In genomic region chr12:38664661-38665269, GRCh38 we compare ENCODE assay signal across 9 cellular contexts.
DNase-seq lines count a peak whose midpoint lies in the region; ATAC-seq and TF ChIP-seq lines count a peak whose summit lies in the region.
"Had no signal": no experiment of that assay in that cellular context is flagged by ENCODE, and none has a peak within 500 bp of the region (broad histone marks: within the 10 kb centered on the region; RNA-seq: fewer than 3 reads in every experiment).

No MANE protein-coding gene starts in this region.

- TF ChIP-seq CTCF in A673 (conservative IDR thresholded peaks at IDR 0.05; ENCODE audit: low read depth, low read length) (peak; percentile 56), astrocyte of the cerebellum (IDR thresholded peaks at IDR 0.05; ENCODE audit: low read depth, low read length, missing control alignments) (peak; percentile 52), nephron progenitor cell (IDR thresholded peaks at IDR 0.05) (peak; percentile 53)

- H3K9me3 ChIP-seq in A673 (ENCODE audit: low read depth, low read length, poor library complexity, severe bottlenecking): no peaks in the 10 kb centered on the region

- no peaks in the 10 kb centered on the region for H3K4me1 ChIP-seq in A673 (ENCODE audit: insufficient read depth, low read length, poor library complexity, severe bottlenecking)

- POLR2A ChIA-PET in A673 (lab: Charles Lee; ENCODE audit: low non-redundant PET): no interaction called here

- no peaks in the 10 kb centered on the region for H3K27me3 Mint-ChIP-seq in nephron progenitor cell (ENCODE audit: low read depth, poor library complexity)
- H3K27me3 Mint-ChIP-seq: activated naive CD4-positive, alpha-beta T cell treated with anti-CD3 and anti-CD28 coated beads, Interleukin-2, amount 50 U/mL, for 24 hours had no signal

- H3K36me3 Mint-ChIP-seq in nephron progenitor cell (ENCODE audit: low read depth): peaks cover 42% of the 10 kb centered on the region

- H3K36me3 ChIP-seq in A673 (ENCODE audit: insufficient read depth, low read length, poor library complexity, severe bottlenecking): no peaks in the 10 kb centered on the region

- H3K27ac ChIP-seq in A673 (ENCODE audit: low read depth, low read length, poor library complexity, severe bottlenecking): no peak overlapping the region

- no peaks in the 10 kb centered on the region for H3K27me3 ChIP-seq in A673 (replicated peaks; ENCODE audit: insufficient read depth, low read depth, low read length, poor library complexity)

- no peak overlapping the region for H3K4me3 Mint-ChIP-seq in nephron progenitor cell
- H3K4me3 Mint-ChIP-seq: activated naive CD4-positive, alpha-beta T cell treated with anti-CD3 and anti-CD28 coated beads, Interleukin-2, amount 50 U/mL, for 24 hours had no signal

- CTCF ChIA-PET in A673 (lab: Charles Lee): no interaction called here

- DNase-seq in A673 (ENCODE audit: low spot score) (peak; percentile 17), astrocyte of the cerebellum (ENCODE audit: low read depth) (no peak), nephron progenitor cell (no peak), kidney glomerular epithelial cell (lab: John Stamatoyannopoulos, UW) (no peak), NCI-H1436 (lab: John Stamatoyannopoulos, UW) (no peak)
- no peak for DNase-seq in stimulated activated CD4-positive, alpha-beta T cell treated with anti-CD3 and anti-CD28 coated beads, Interleukin-12 subunit alpha, Interleukin-12 subunit beta, amount 100 ng/mL, for 4 hours

- intact Hi-C loops in A673 (cut with micrococcal nuclease; ENCODE audit: unreplicated experiment): loop anchor here (10.0 kb wide), 2 partner anchors 290 to 440 kb away; no protein-coding TSS in a partner anchor

- ATAC-seq in GM18870 (IDR thresholded peaks at IDR 0.05; ENCODE audit: unreplicated experiment) (peak; percentile 77), HG03439 (IDR thresholded peaks at IDR 0.05; ENCODE audit: unreplicated experiment) (peak; percentile 54)

- no TSS peak for BruUV-seq in A673 (replicated peaks; lab: Mats Ljungman, UMichigan)

- H3K27ac Mint-ChIP-seq in nephron progenitor cell: no peak overlapping the region
- H3K27ac Mint-ChIP-seq: activated naive CD4-positive, alpha-beta T cell treated with anti-CD3 and anti-CD28 coated beads, Interleukin-2, amount 50 U/mL, for 24 hours had no signal

- H3K9me3 Mint-ChIP-seq in nephron progenitor cell: peaks cover 27% of the 10 kb centered on the region

- H3K4me3 ChIP-seq in A673 (ENCODE audit: low read depth, low read length, poor library complexity, severe bottlenecking) (no peak overlapping the region), astrocyte of the cerebellum (ENCODE audit: low read depth, low read length) (no peak overlapping the region)

- peaks cover 8% of the 10 kb centered on the region for H3K4me1 Mint-ChIP-seq in nephron progenitor cell
- H3K4me1 Mint-ChIP-seq: activated naive CD4-positive, alpha-beta T cell treated with anti-CD3 and anti-CD28 coated beads, Interleukin-2, amount 50 U/mL, for 24 hours had no signal

- in situ Hi-C loops in astrocyte of the cerebellum (cut with HindIII; ENCODE audit: low sequenced_read_pairs): no loop called here
